In genomic region chr6:159931112-159931511, GRCh38 we compare ENCODE assay signal across 11 cellular contexts. TPM values are rescaled to one million over a fixed set of nuclear protein-coding genes. Genes with fewer than 3 reads are reported as not detected.
A peak's percentile ranks its signal among the peaks of the same experiment; 100 is the strongest.
DNase-seq lines count a peak whose midpoint lies in the region; ATAC-seq and TF ChIP-seq lines count a peak whose summit lies in the region.
"Had no signal": no experiment of that assay in that cellular context is flagged by ENCODE, and none has a peak within 500 bp of the region (broad histone marks: within the 10 kb centered on the region; RNA-seq: fewer than 3 reads in every experiment).

No MANE protein-coding gene starts in this region.

- 94 to 97% (median 96%) methylated on average over 3 of the region's 3 CpGs for WGBS in psoas muscle, 3 donors
- WGBS in upper lobe of left lung, 2 donors = 74 to 76% methylated on average over 3 of the region's 3 CpGs

- H3K9me3 ChIP-seq in psoas muscle (no peaks in the 10 kb centered on the region), upper lobe of left lung (no peaks in the 10 kb centered on the region)

- H3K4me1 Mint-ChIP-seq in activated CD8-positive, alpha-beta T cell treated with anti-CD3 and anti-CD28 coated beads for 36 hours (ENCODE audit: low read depth) = peaks cover 28% of the 10 kb centered on the region
- peaks cover 10% of the 10 kb centered on the region for H3K4me1 Mint-ChIP-seq in activated CD8-positive, alpha-beta T cell treated with anti-CD3 and anti-CD28 coated beads, Interleukin-2, amount 10 ng/mL, durations not matched to agents 7 days and 5 days (ENCODE audit: low read depth)
- peaks cover 24% of the 10 kb centered on the region for H3K4me1 Mint-ChIP-seq in stimulated activated effector memory CD8-positive, alpha-beta T cell treated with anti-CD3 and anti-CD28 coated beads, Interleukin-12 subunit alpha, Interleukin-12 subunit beta, amount 100 ng/mL, for 72 hours
- H3K4me1 Mint-ChIP-seq in WTC11 = no peaks in the 10 kb centered on the region

- no peaks in the 10 kb centered on the region for H3K79me2 ChIP-seq in KMS-11 (ENCODE audit: insufficient read depth, low read depth)

- peak overlapping the region; percentile 77; the same call in 1 of the 2 replicates for H3K27ac ChIP-seq in KMS-11
- H3K27ac ChIP-seq in psoas muscle = no peak overlapping the region
- H3K27ac ChIP-seq in upper lobe of left lung = no peak overlapping the region

- H3K27me3 ChIP-seq in KMS-11 (ENCODE audit: insufficient read depth, low read depth) (no peaks in the 10 kb centered on the region), psoas muscle (ENCODE audit: insufficient read depth in 3 of 3, low read length in 2 of 3) (no peaks in the 10 kb centered on the region), upper lobe of left lung (no peaks in the 10 kb centered on the region)

- POLR2A ChIA-PET in activated CD8-positive, alpha-beta T cell treated with anti-CD3 and anti-CD28 coated beads for 36 hours (lab: Charles Lee) = interaction anchor here (1.1 kb wide), 1 partner anchor 37 kb away, joined by 5 read pairs; no protein-coding TSS in a partner anchor
- POLR2A ChIA-PET in activated CD8-positive, alpha-beta T cell treated with anti-CD3 and anti-CD28 coated beads, Interleukin-2, amount 10 ng/mL, durations not matched to agents 7 days and 5 days (lab: Charles Lee) = no interaction called here
- POLR2A ChIA-PET in WTC11 (lab: Charles Lee) = no interaction called here

- H3K4me1 ChIP-seq in KMS-11 (ENCODE audit: low read depth, poor library complexity, severe bottlenecking) (peaks cover 56% of the 10 kb centered on the region), psoas muscle (no peaks in the 10 kb centered on the region), upper lobe of left lung (peaks cover 0 to 7% (median 3%) of the 10 kb centered on the region in 4 donors)

- H3K4me2 ChIP-seq in KMS-11 = peak overlapping the region; percentile 69

- H3K36me3 ChIP-seq in KMS-11 (ENCODE audit: insufficient read depth) (no peaks in the 10 kb centered on the region), psoas muscle (ENCODE audit: insufficient read depth in 1 of 2, low read depth in 1 of 2) (no peaks in the 10 kb centered on the region), upper lobe of left lung (no peaks in the 10 kb centered on the region)

- no peaks in the 10 kb centered on the region for H3K9me3 Mint-ChIP-seq in activated CD8-positive, alpha-beta T cell treated with anti-CD3 and anti-CD28 coated beads for 36 hours
- peaks cover 4% of the 10 kb centered on the region for H3K9me3 Mint-ChIP-seq in activated CD8-positive, alpha-beta T cell treated with anti-CD3 and anti-CD28 coated beads, Interleukin-2, amount 10 ng/mL, durations not matched to agents 7 days and 5 days (ENCODE audit: insufficient read depth)
- no peaks in the 10 kb centered on the region for H3K9me3 Mint-ChIP-seq in stimulated activated effector memory CD8-positive, alpha-beta T cell treated with anti-CD3 and anti-CD28 coated beads, Interleukin-12 subunit alpha, Interleukin-12 subunit beta, amount 100 ng/mL, for 72 hours
- peaks cover 10% of the 10 kb centered on the region for H3K9me3 Mint-ChIP-seq in WTC11

- no peak for TF ChIP-seq POLR2A in upper lobe of left lung (IDR thresholded peaks at IDR 0.05)

- H3K36me3 Mint-ChIP-seq in activated CD8-positive, alpha-beta T cell treated with anti-CD3 and anti-CD28 coated beads for 36 hours (ENCODE audit: low read depth) = no peaks in the 10 kb centered on the region
- H3K36me3 Mint-ChIP-seq in activated CD8-positive, alpha-beta T cell treated with anti-CD3 and anti-CD28 coated beads, Interleukin-2, amount 10 ng/mL, durations not matched to agents 7 days and 5 days (ENCODE audit: low read depth) = no peaks in the 10 kb centered on the region
- H3K36me3 Mint-ChIP-seq in stimulated activated effector memory CD8-positive, alpha-beta T cell treated with anti-CD3 and anti-CD28 coated beads, Interleukin-12 subunit alpha, Interleukin-12 subunit beta, amount 100 ng/mL, for 72 hours = no peaks in the 10 kb centered on the region
- no peaks in the 10 kb centered on the region for H3K36me3 Mint-ChIP-seq in WTC11

- H3K9ac ChIP-seq in KMS-11 = no peak overlapping the region

- peak; percentile 84 for ATAC-seq in activated CD8-positive, alpha-beta T cell treated with anti-CD3 and anti-CD28 coated beads for 36 hours
- ATAC-seq in activated CD8-positive, alpha-beta T cell treated with anti-CD3 and anti-CD28 coated beads, Interleukin-2, amount 10 ng/mL, durations not matched to agents 7 days and 5 days = no peak
- ATAC-seq in HG02678 (IDR thresholded peaks at IDR 0.05; ENCODE audit: unreplicated experiment) (peak; percentile 84), psoas muscle (no peak), upper lobe of left lung (ENCODE audit: low FRiP score in 2 of 2) (no peak), WTC11 (no peak)
- peak; percentile 97 for ATAC-seq in stimulated activated effector memory CD8-positive, alpha-beta T cell treated with anti-CD3 and anti-CD28 coated beads, Interleukin-12 subunit alpha, Interleukin-12 subunit beta, amount 100 ng/mL, for 72 hours

- no peak overlapping the region for H3K27ac Mint-ChIP-seq in activated CD8-positive, alpha-beta T cell treated with anti-CD3 and anti-CD28 coated beads for 36 hours
- no peak overlapping the region for H3K27ac Mint-ChIP-seq in activated CD8-positive, alpha-beta T cell treated with anti-CD3 and anti-CD28 coated beads, Interleukin-2, amount 10 ng/mL, durations not matched to agents 7 days and 5 days
- H3K27ac Mint-ChIP-seq in stimulated activated effector memory CD8-positive, alpha-beta T cell treated with anti-CD3 and anti-CD28 coated beads, Interleukin-12 subunit alpha, Interleukin-12 subunit beta, amount 100 ng/mL, for 72 hours = peak overlapping the region; percentile 17
- H3K27ac Mint-ChIP-seq in WTC11 = no peak overlapping the region

- TF ChIP-seq EP300 in upper lobe of left lung (IDR thresholded peaks at IDR 0.05) = no peak

- no peak overlapping the region for H3K4me3 Mint-ChIP-seq in activated CD8-positive, alpha-beta T cell treated with anti-CD3 and anti-CD28 coated beads for 36 hours
- no peak overlapping the region for H3K4me3 Mint-ChIP-seq in activated CD8-positive, alpha-beta T cell treated with anti-CD3 and anti-CD28 coated beads, Interleukin-2, amount 10 ng/mL, durations not matched to agents 7 days and 5 days
- H3K4me3 Mint-ChIP-seq in stimulated activated effector memory CD8-positive, alpha-beta T cell treated with anti-CD3 and anti-CD28 coated beads, Interleukin-12 subunit alpha, Interleukin-12 subunit beta, amount 100 ng/mL, for 72 hours = peak overlapping the region; percentile 28
- no peak overlapping the region for H3K4me3 Mint-ChIP-seq in WTC11

- H3K27me3 Mint-ChIP-seq in activated CD8-positive, alpha-beta T cell treated with anti-CD3 and anti-CD28 coated beads for 36 hours = no peaks in the 10 kb centered on the region
- peaks cover 3% of the 10 kb centered on the region for H3K27me3 Mint-ChIP-seq in activated CD8-positive, alpha-beta T cell treated with anti-CD3 and anti-CD28 coated beads, Interleukin-2, amount 10 ng/mL, durations not matched to agents 7 days and 5 days (ENCODE audit: low read depth)
- peaks cover 7% of the 10 kb centered on the region; the same call in 1 of the 2 replicates for H3K27me3 Mint-ChIP-seq in WTC11 (ENCODE audit: low read depth)

- no peaks in the 10 kb centered on the region for H4K20me1 ChIP-seq in KMS-11 (ENCODE audit: insufficient read depth)

- H3K4me3 ChIP-seq in KMS-11 (IDR thresholded peaks at IDR 0.05; ENCODE audit: insufficient read depth, low read depth, low read length) (no peak overlapping the region), psoas muscle (no peak overlapping the region), upper lobe of left lung (no peak overlapping the region)

- peak overlapping the region; percentile 45; the same call in 1 of the 2 replicates for H2AFZ ChIP-seq in KMS-11 (ENCODE audit: low read depth)

- CTCF ChIA-PET in activated CD8-positive, alpha-beta T cell treated with anti-CD3 and anti-CD28 coated beads for 36 hours (lab: Charles Lee) = interaction anchor here (0.6 to 1.9 kb wide), 4 partner anchors 37 to 204 kb away, joined by 3 to 5 read pairs (median 4); partner anchors contain the start of gene MAS1
- CTCF ChIA-PET in activated CD8-positive, alpha-beta T cell treated with anti-CD3 and anti-CD28 coated beads, Interleukin-2, amount 10 ng/mL, durations not matched to agents 7 days and 5 days (lab: Charles Lee) = no interaction called here
- CTCF ChIA-PET in WTC11 (lab: Charles Lee) = no interaction called here

- intact Hi-C loops in activated CD8-positive, alpha-beta T cell treated with anti-CD3 and anti-CD28 coated beads for 36 hours (cut with micrococcal nuclease) = no loop called here
- intact Hi-C loops in psoas muscle (cut with DNase I) = no loop called here

- TF ChIP-seq CTCF in activated CD8-positive, alpha-beta T cell treated with anti-CD3 and anti-CD28 coated beads for 36 hours (IDR thresholded peaks at IDR 0.05) = no peak
- TF ChIP-seq CTCF in KMS-11 (conservative IDR thresholded peaks at IDR 0.05; ENCODE audit: low read depth, low read length) = no peak
- no peak for TF ChIP-seq CTCF in psoas muscle (IDR thresholded peaks at IDR 0.05)
- TF ChIP-seq CTCF in upper lobe of left lung (IDR thresholded peaks at IDR 0.05) = no peak
- no peak for TF ChIP-seq CTCF in WTC11 (IDR thresholded peaks at IDR 0.05)

- DNase-seq in activated CD8-positive, alpha-beta T cell treated with anti-CD3 and anti-CD28 coated beads for 36 hours = peak; percentile 33
- no peak for DNase-seq in activated CD8-positive, alpha-beta T cell treated with anti-CD3 and anti-CD28 coated beads, Interleukin-2, amount 10 ng/mL, durations not matched to agents 7 days and 5 days
- DNase-seq in stimulated activated effector memory CD8-positive, alpha-beta T cell treated with anti-CD3 and anti-CD28 coated beads, Interleukin-12 subunit alpha, Interleukin-12 subunit beta, amount 100 ng/mL, for 72 hours (ENCODE audit: low spot score in 2 of 2) = peak in 1 of 2 donors; percentile 65
- DNase-seq in psoas muscle (no peak), upper lobe of left lung (no peak), WTC11 (ENCODE audit: low spot score) (no peak)
- DNase-seq: NCI-H1436 had no signal

TF ChIP-seq in WTC11, 78 proteins besides CTCF, POLR2A, EP300 and RAD21 (continues in another document):
- TF ChIP-seq SP1 (CRISPR knock-in tag; conservative IDR thresholded peaks at IDR 0.05) = no peak
- no peak for TF ChIP-seq ZNF671 (CRISPR knock-in tag; IDR thresholded peaks at IDR 0.05)

RNA-seq across cellular contexts. Expression of gene IGF2R, which starts 37.8 kb away (rescaled TPM):
- 10 to 100 TPM; 81.7 to 82.4 TPM for total RNA-seq in activated CD8-positive, alpha-beta T cell treated with anti-CD3 and anti-CD28 coated beads for 36 hours
- 10 to 100 TPM; 57.4 to 59.8 TPM for total RNA-seq in activated CD8-positive, alpha-beta T cell treated with anti-CD3 and anti-CD28 coated beads, Interleukin-2, amount 10 ng/mL, durations not matched to agents 7 days and 5 days
- total RNA-seq in psoas muscle (100 to 1,000 TPM; 113 to 167 (median 157) TPM), upper lobe of left lung (100 to 1,000 TPM; 103 to 150 (median 128) TPM), WTC11 (2021) (59.4 to 75.3 TPM (median 62.3 TPM) in 3 replicates)
- polyA plus RNA-seq in psoas muscle = 10 to 100 TPM; 40.1 to 91.0 (median 48.4) TPM

RNA-seq across cellular contexts. Expression of gene MAS1, which starts 40.3 kb away (rescaled TPM):
- not detected for total RNA-seq in activated CD8-positive, alpha-beta T cell treated with anti-CD3 and anti-CD28 coated beads for 36 hours
- not detected for total RNA-seq in activated CD8-positive, alpha-beta T cell treated with anti-CD3 and anti-CD28 coated beads, Interleukin-2, amount 10 ng/mL, durations not matched to agents 7 days and 5 days
- not detected for total RNA-seq in psoas muscle
- polyA plus RNA-seq in psoas muscle = not detected
- under 1 TPM in 1 of 6 donors, not detected in 5; 0.03 TPM for total RNA-seq in upper lobe of left lung
- total RNA-seq in WTC11 (2021) = 0.53 to 0.68 TPM (median 0.62 TPM) in 3 replicates
- total RNA-seq: astrocyte had no signal
- polyA plus RNA-seq: AG04450 had no signal

Comparison
In these comparisons a context has a peak if more than half of its experiments do, and no peak if none do; other contexts are left out.
1. ATAC-seq: peak in activated CD8-positive, alpha-beta T cell treated with anti-CD3 and anti-CD28 coated beads for 36 hours (single experiment), HG02678 (single experiment) and stimulated activated effector memory CD8-positive, alpha-beta T cell treated with anti-CD3 and anti-CD28 coated beads, Interleukin-12 subunit alpha, Interleukin-12 subunit beta, amount 100 ng/mL, for 72 hours (single experiment); none in activated CD8-positive, alpha-beta T cell treated with anti-CD3 and anti-CD28 coated beads, Interleukin-2, amount 10 ng/mL, durations not matched to agents 7 days and 5 days (single experiment), psoas muscle (0 of 4), upper lobe of left lung (0 of 2) and WTC11 (single experiment).